ENCODE assay signal across 2 cellular contexts in genomic region chr22:30674482-30674881, GRCh38.
TF ChIP-seq lines count a peak whose summit lies in the region.

No MANE protein-coding gene starts in this region.

TF ChIP-seq in K562, 482 proteins besides CTCF, POLR2A, EP300 and RAD21:
- TF ChIP-seq TAL1 (IDR thresholded peaks at IDR 0.05), result peak; percentile 28; the same call in 1 of the 2 replicates
- TF ChIP-seq ZEB2 (IDR thresholded peaks at IDR 0.05), result 0 out of 2 replicates have a peak, but pooled peaks have one; percentile 15
- TF ChIP-seq CBFA2T3 (IDR thresholded peaks at IDR 0.05), result peak; percentile 72
- TF ChIP-seq ARID1B (IDR thresholded peaks at IDR 0.05), result 0 out of 2 replicates have a peak, but pooled peaks have one; percentile 31
- TF ChIP-seq MCM5 (IDR thresholded peaks at IDR 0.05; ENCODE audit: low read depth), result no peak
- TF ChIP-seq FOXA3 (CRISPR knock-in tag; conservative IDR thresholded peaks at IDR 0.05 in 1 of 2, IDR thresholded peaks at IDR 0.05 in 1 of 2), result no peak
- 0 out of 2 replicates have a peak, but pooled peaks have one; percentile 8 for TF ChIP-seq TEAD4 (IDR thresholded peaks at IDR 0.05; ENCODE audit: low read length)
- TF ChIP-seq TEAD4 (CRISPR knock-in tag; IDR thresholded peaks at IDR 0.05; ENCODE audit: borderline replicate concordance), result no peak
- TF ChIP-seq TCF3 (CRISPR knock-in tag; IDR thresholded peaks at IDR 0.05), result peak; percentile 59

TF ChIP-seq in H1, 55 proteins besides CTCF, POLR2A, EP300 and RAD21:
- TF ChIP-seq EGR1 (IDR thresholded peaks at IDR 0.05; ENCODE audit: borderline replicate concordance, low read depth, low read length), result no peak
- TF ChIP-seq SIX5 (IDR thresholded peaks at IDR 0.05; ENCODE audit: low read depth, low read length), result no peak
- TF ChIP-seq RNF2 (IDR thresholded peaks at IDR 0.05; ENCODE audit: borderline replicate concordance, low read depth, low read length, missing control alignments, poor library complexity, severe bottlenecking), result no peak
- TF ChIP-seq ASH2L (IDR thresholded peaks at IDR 0.05; ENCODE audit: low read length), result no peak
- TF ChIP-seq SIN3A (conservative IDR thresholded peaks at IDR 0.05 in 1 of 2, IDR thresholded peaks at IDR 0.05 in 1 of 2; ENCODE audit: low read depth in 1 of 2, low read length in 2 of 2), result no peak
- TF ChIP-seq TAF7 (optimal IDR thresholded peaks at IDR 0.05; ENCODE audit: borderline replicate concordance, low read depth, low read length), result no peak
- no peak for TF ChIP-seq TBP (IDR thresholded peaks at IDR 0.05; ENCODE audit: low read depth, low read length)
